Comparison of ENCODE assay signal across 1 cellular context in the genomic region with DNA sequence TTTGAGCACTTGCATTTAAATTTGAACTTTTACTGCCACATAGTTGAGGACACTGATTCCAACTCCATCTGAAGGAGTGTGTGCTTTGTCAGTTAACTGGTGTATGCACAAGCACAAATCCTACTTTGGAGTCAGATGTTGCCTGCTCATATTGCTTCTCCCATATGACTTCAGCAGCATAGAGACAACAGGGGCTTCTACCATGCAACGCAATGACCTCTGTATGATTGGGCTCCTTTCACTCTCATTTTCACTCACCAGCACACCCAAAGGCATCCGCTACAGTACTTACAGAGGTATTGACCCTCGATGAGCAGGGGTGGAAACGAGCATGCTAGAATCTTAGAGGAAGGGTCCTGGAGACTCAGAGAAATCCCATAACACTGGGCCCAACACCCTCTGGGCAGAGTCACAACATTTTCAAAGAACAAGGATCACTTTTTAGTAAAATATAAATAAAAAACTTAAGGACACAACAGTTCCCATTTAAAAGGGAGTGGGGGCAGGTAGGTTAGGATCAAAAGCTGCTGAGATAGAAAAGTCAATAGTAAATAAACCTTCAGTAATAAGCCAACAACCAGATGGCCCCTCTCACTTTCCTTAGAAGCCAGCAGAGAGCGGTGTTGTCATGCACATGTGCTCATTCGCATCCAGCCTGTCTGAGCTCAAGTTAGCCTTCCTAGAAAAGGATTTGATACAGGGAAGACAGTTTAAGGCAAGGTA.
A peak's percentile ranks its signal among the peaks of the same experiment; 100 is the strongest.
TF ChIP-seq lines count a peak whose summit lies in the region.

No MANE protein-coding gene starts in this region.

TF ChIP-seq in HepG2, 621 proteins besides CTCF, POLR2A, EP300 and RAD21 (continued from another document):
- TF ChIP-seq, protein P1, sequence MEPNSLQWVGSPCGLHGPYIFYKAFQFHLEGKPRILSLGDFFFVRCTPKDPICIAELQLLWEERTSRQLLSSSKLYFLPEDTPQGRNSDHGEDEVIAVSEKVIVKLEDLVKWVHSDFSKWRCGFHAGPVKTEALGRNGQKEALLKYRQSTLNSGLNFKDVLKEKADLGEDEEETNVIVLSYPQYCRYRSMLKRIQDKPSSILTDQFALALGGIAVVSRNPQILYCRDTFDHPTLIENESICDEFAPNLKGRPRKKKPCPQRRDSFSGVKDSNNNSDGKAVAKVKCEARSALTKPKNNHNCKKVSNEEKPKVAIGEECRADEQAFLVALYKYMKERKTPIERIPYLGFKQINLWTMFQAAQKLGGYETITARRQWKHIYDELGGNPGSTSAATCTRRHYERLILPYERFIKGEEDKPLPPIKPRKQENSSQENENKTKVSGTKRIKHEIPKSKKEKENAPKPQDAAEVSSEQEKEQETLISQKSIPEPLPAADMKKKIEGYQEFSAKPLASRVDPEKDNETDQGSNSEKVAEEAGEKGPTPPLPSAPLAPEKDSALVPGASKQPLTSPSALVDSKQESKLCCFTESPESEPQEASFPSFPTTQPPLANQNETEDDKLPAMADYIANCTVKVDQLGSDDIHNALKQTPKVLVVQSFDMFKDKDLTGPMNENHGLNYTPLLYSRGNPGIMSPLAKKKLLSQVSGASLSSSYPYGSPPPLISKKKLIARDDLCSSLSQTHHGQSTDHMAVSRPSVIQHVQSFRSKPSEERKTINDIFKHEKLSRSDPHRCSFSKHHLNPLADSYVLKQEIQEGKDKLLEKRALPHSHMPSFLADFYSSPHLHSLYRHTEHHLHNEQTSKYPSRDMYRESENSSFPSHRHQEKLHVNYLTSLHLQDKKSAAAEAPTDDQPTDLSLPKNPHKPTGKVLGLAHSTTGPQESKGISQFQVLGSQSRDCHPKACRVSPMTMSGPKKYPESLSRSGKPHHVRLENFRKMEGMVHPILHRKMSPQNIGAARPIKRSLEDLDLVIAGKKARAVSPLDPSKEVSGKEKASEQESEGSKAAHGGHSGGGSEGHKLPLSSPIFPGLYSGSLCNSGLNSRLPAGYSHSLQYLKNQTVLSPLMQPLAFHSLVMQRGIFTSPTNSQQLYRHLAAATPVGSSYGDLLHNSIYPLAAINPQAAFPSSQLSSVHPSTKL (CRISPR knock-in tag; IDR thresholded peaks at IDR 0.05) = 0 out of 2 replicates have a peak, but pooled peaks have one; percentile 13
- TF ChIP-seq MIXL1 (CRISPR knock-in tag; IDR thresholded peaks at IDR 0.05) (0 out of 2 replicates have a peak, but pooled peaks have one; percentile 38), ELF3 (CRISPR knock-in tag; IDR thresholded peaks at IDR 0.05) (0 out of 2 replicates have a peak, but pooled peaks have one; percentile 9), STAG1 (CRISPR knock-in tag; IDR thresholded peaks at IDR 0.05) (peak; percentile 96), HOXA5 (CRISPR knock-in tag; IDR thresholded peaks at IDR 0.05) (no peak), FOXA1 (IDR thresholded peaks at IDR 0.05) (no peak), FOXA1 (CRISPR knock-in tag; IDR thresholded peaks at IDR 0.05) (0 out of 2 replicates have a peak, but pooled peaks have one; percentile 28), FOXA3 (CRISPR knock-in tag; IDR thresholded peaks at IDR 0.05) (0 out of 2 replicates have a peak, but pooled peaks have one; percentile 9), ZNF776 (CRISPR knock-in tag; IDR thresholded peaks at IDR 0.05) (no peak), ZKSCAN1 (IDR thresholded peaks at IDR 0.05; ENCODE audit: low read length) (no peak), ZNF512 (CRISPR knock-in tag; IDR thresholded peaks at IDR 0.05) (no peak), USF2 (IDR thresholded peaks at IDR 0.05; ENCODE audit: low read depth, low read length) (no peak), USF2 (CRISPR knock-in tag; IDR thresholded peaks at IDR 0.05; ENCODE audit: borderline replicate concordance) (no peak), ARID3A (IDR thresholded peaks at IDR 0.05; ENCODE audit: low read depth, low read length) (0 out of 2 replicates have a peak, but pooled peaks have one; percentile 17), ZNF570 (CRISPR knock-in tag; IDR thresholded peaks at IDR 0.05; ENCODE audit: borderline replicate concordance) (no peak)
- TF ChIP-seq, protein P2, sequence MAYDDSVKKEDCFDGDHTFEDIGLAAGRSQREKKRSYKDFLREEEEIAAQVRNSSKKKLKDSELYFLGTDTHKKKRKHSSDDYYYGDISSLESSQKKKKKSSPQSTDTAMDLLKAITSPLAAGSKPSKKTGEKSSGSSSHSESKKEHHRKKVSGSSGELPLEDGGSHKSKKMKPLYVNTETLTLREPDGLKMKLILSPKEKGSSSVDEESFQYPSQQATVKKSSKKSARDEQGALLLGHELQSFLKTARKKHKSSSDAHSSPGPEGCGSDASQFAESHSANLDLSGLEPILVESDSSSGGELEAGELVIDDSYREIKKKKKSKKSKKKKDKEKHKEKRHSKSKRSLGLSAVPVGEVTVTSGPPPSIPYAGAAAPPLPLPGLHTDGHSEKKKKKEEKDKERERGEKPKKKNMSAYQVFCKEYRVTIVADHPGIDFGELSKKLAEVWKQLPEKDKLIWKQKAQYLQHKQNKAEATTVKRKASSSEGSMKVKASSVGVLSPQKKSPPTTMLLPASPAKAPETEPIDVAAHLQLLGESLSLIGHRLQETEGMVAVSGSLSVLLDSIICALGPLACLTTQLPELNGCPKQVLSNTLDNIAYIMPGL (CRISPR knock-in tag; IDR thresholded peaks at IDR 0.05; ENCODE audit: borderline replicate concordance in 1 of 2, low read depth in 1 of 2) = 0 out of 4 replicates have a peak, but pooled peaks of 1 of the 2 experiments have one; percentile 28
- TF ChIP-seq, protein P3, sequence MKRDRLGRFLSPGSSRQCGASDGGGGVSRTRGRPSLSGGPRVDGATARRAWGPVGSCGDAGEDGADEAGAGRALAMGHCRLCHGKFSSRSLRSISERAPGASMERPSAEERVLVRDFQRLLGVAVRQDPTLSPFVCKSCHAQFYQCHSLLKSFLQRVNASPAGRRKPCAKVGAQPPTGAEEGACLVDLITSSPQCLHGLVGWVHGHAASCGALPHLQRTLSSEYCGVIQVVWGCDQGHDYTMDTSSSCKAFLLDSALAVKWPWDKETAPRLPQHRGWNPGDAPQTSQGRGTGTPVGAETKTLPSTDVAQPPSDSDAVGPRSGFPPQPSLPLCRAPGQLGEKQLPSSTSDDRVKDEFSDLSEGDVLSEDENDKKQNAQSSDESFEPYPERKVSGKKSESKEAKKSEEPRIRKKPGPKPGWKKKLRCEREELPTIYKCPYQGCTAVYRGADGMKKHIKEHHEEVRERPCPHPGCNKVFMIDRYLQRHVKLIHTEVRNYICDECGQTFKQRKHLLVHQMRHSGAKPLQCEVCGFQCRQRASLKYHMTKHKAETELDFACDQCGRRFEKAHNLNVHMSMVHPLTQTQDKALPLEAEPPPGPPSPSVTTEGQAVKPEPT (CRISPR knock-in tag; IDR thresholded peaks at IDR 0.05; ENCODE audit: low read depth) = no peak
- TF ChIP-seq, protein P4, sequence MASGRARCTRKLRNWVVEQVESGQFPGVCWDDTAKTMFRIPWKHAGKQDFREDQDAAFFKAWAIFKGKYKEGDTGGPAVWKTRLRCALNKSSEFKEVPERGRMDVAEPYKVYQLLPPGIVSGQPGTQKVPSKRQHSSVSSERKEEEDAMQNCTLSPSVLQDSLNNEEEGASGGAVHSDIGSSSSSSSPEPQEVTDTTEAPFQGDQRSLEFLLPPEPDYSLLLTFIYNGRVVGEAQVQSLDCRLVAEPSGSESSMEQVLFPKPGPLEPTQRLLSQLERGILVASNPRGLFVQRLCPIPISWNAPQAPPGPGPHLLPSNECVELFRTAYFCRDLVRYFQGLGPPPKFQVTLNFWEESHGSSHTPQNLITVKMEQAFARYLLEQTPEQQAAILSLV (CRISPR knock-in tag; IDR thresholded peaks at IDR 0.05; ENCODE audit: borderline replicate concordance) = no peak
